ENCODE assay signal across 24 cellular contexts in genomic region chr19:2846180-2846935, GRCh38. TPM values are rescaled to one million over a fixed set of nuclear protein-coding genes. Genes with fewer than 3 reads are reported as not detected.
"Had no signal": no experiment of that assay in that cellular context is flagged by ENCODE, and none has a peak within 500 bp of the region (broad histone marks: within the 10 kb centered on the region; RNA-seq: fewer than 3 reads in every experiment).

No MANE protein-coding gene starts in this region.

- ATAC-seq: activated naive CD4-positive, alpha-beta T cell treated with anti-CD3 and anti-CD28 coated beads, Interleukin-2, amount 50 U/mL, for 72 hours; activated T-helper 17 cell treated with anti-CD3 and anti-CD28 coated beads, Interleukin-2, amount 50 U/mL, for 72 hours; esophagus mucosa; stimulated activated naive CD8-positive, alpha-beta T cell treated with anti-CD3 and anti-CD28 coated beads, Interleukin-15, Interleukin-2, amounts not matched to agents 100 U/mL and 50 U/mL, for 24 hours; upper lobe of right lung; WTC11 had no signal

- FAIRE-seq: colon, endothelial cell of umbilical vein, frontal cortex, islet of Langerhans had no signal

- DNase-seq: activated T-cell treated with anti-CD3 and anti-CD28 coated beads, Interleukin-2, amount 50 U/mL, for 1 hour; effector memory CD4-positive, alpha-beta T cell; nucleus accumbens; sigmoid colon; stimulated activated CD4-positive, alpha-beta T cell treated with anti-CD3 and anti-CD28 coated beads, Interleukin-12 subunit alpha, Interleukin-12 subunit beta, amount 100 ng/mL, for 4 hours; stimulated activated CD4-positive, alpha-beta T cell treated with anti-CD3 and anti-CD28 coated beads, Interleukin-4, amount 100 ng/mL, for 4 hours; stimulated activated naive CD8-positive, alpha-beta T cell treated with anti-CD3 and anti-CD28 coated beads, Interleukin-15, Interleukin-2, amounts not matched to agents 100 U/mL and 50 U/mL, for 24 hours; T-helper 9 cell; thyroid gland; upper lobe of right lung had no signal

- H3K9ac ChIP-seq: parathyroid adenoma had no signal

- H3K9me3 ChIP-seq: thyroid gland, upper lobe of right lung had no signal

- H3K4me3 ChIP-seq: ascending aorta, sigmoid colon, thyroid gland, upper lobe of right lung had no signal

- H3K27ac ChIP-seq: ascending aorta, parathyroid adenoma, sigmoid colon, thyroid gland, upper lobe of right lung had no signal

- H3K4me1 ChIP-seq: parathyroid adenoma had no signal

- H2AFZ ChIP-seq: parathyroid adenoma had no signal

- H3K27me3 ChIP-seq: ascending aorta, sigmoid colon, thyroid gland, upper lobe of right lung had no signal

RNA-seq across cellular contexts. Expression of gene ZNF556, which starts 20.8 kb away (rescaled TPM):
- total RNA-seq: ascending aorta; dermis microvascular lymphatic vessel endothelial cell; endothelial cell of umbilical vein; sigmoid colon; subcutaneous adipose tissue; T-helper 1 cell treated with Interleukin-12 subunit alpha and Interleukin-12 subunit beta and Interleukin-4 antibody, amounts not matched to agents 30 ng/mL and 1 ng/mL, for 36 hours; thyroid gland; upper lobe of right lung had no signal
- polyA plus RNA-seq: liver, sigmoid colon had no signal
